In genomic region chr3:71583569-71584215, GRCh38 we compare ENCODE assay signal across 8 cellular contexts. TPM values are rescaled to one million over a fixed set of nuclear protein-coding genes. Genes with fewer than 3 reads are reported as not detected.
DNase-seq lines count a peak whose midpoint lies in the region; ATAC-seq, FAIRE-seq and TF ChIP-seq lines count a peak whose summit lies in the region.

TSS of gene FOXP1 (minus strand) at chr3:71583728. CDS start at chr3:71198381, 385,347 bp downstream.

- H3K36me3 ChIP-seq in GM23338 (ENCODE audit: insufficient read depth) (no peaks in the 10 kb centered on the region), small intestine (ENCODE audit: control insufficient read depth in 2 of 2, insufficient read depth in 2 of 2, low read length in 2 of 2) (no peaks in the 10 kb centered on the region)

- H3F3A ChIP-seq in GM23338 (replicated peaks; ENCODE audit: low read depth) = no peaks in the 10 kb centered on the region; the same call in 1 of the 2 replicates

- H3K27me3 ChIP-seq in GM23338 (ENCODE audit: insufficient read depth) = peaks cover 33% of the 10 kb centered on the region
- no peaks in the 10 kb centered on the region for H3K27me3 ChIP-seq in small intestine (ENCODE audit: control insufficient read depth in 2 of 2, insufficient read depth in 2 of 2, low read length in 2 of 2)

- H3K4me1 Mint-ChIP-seq in GM23338 = peaks cover 29% of the 10 kb centered on the region
- H3K4me1 Mint-ChIP-seq in central memory CD8-positive, alpha-beta T cell = peaks cover 30% of the 10 kb centered on the region

- no peaks in the 10 kb centered on the region; the same call in 1 of the 2 replicates for H3K79me2 ChIP-seq in GM23338 (replicated peaks; ENCODE audit: insufficient read depth)

- peak; percentile 53 for ATAC-seq in GM23338
- peak; percentile 42 to 53 for ATAC-seq in activated CD4-positive, CD25-positive, alpha-beta regulatory T cell treated with anti-CD3 and anti-CD28 coated beads, Interleukin-2, amount 50 U/mL, for 24 hours
- ATAC-seq in central memory CD8-positive, alpha-beta T cell (replicated peaks; ENCODE audit: extremely low read depth, poor library complexity, severe bottlenecking) = peak; percentile 64
- ATAC-seq in GM21825 (IDR thresholded peaks at IDR 0.05; ENCODE audit: unreplicated experiment) = no peak

- H3K4me2 ChIP-seq in GM23338 = peak within 1 kb of the TSS; percentile 94

- WGBS in small intestine, 3 donors = 0 to 1% (median 0%) methylated on average over 48 to 70 of the region's 70 CpGs

- no peaks in the 10 kb centered on the region for H3K9me2 ChIP-seq in GM23338 (ENCODE audit: insufficient read depth)

- peak within 1 kb of the TSS; percentile 97 for H2AFZ ChIP-seq in GM23338

- peak within 1 kb of the TSS; percentile 82 for H3K27ac Mint-ChIP-seq in GM23338
- H3K27ac Mint-ChIP-seq in central memory CD8-positive, alpha-beta T cell (ENCODE audit: low read depth) = peak within 1 kb of the TSS; percentile 94

- H3K27me3 Mint-ChIP-seq in GM23338 (ENCODE audit: insufficient read depth, low read depth, poor library complexity) = peaks cover 34% of the 10 kb centered on the region
- H3K27me3 Mint-ChIP-seq in central memory CD8-positive, alpha-beta T cell = peaks cover 10% of the 10 kb centered on the region

- H4K20me1 ChIP-seq in GM23338 (replicated peaks; ENCODE audit: insufficient read depth) = no peaks in the 10 kb centered on the region

- peaks cover 27% of the 10 kb centered on the region for H3K4me1 ChIP-seq in GM23338 (ENCODE audit: insufficient read depth)
- peaks cover 0 to 2% of the 10 kb centered on the region in 2 donors for H3K4me1 ChIP-seq in small intestine (ENCODE audit: control insufficient read depth in 2 of 2, insufficient read depth in 1 of 2, low read depth in 1 of 2, low read length in 1 of 2)

- peak within 1 kb of the TSS; percentile 80 for H3K4me3 ChIP-seq in GM23338
- peak within 1 kb of the TSS; percentile 67 to 94 for H3K4me3 ChIP-seq in small intestine (ENCODE audit: low read depth in 1 of 2, low read length in 2 of 2)

- peak within 1 kb of the TSS; percentile 91 for H3K4me3 Mint-ChIP-seq in GM23338
- H3K4me3 Mint-ChIP-seq in central memory CD8-positive, alpha-beta T cell = peak within 1 kb of the TSS; percentile 96

- no peaks in the 10 kb centered on the region; the same call in 2 of the 3 replicates for H3K36me3 Mint-ChIP-seq in GM23338 (ENCODE audit: low read depth)
- H3K36me3 Mint-ChIP-seq in central memory CD8-positive, alpha-beta T cell (ENCODE audit: insufficient read depth) = peaks cover 26% of the 10 kb centered on the region

- peaks cover 5% of the 10 kb centered on the region; the same call in 2 of the 3 replicates for H3K9me3 Mint-ChIP-seq in GM23338
- no peaks in the 10 kb centered on the region for H3K9me3 Mint-ChIP-seq in central memory CD8-positive, alpha-beta T cell

- no peaks in the 10 kb centered on the region for H3K9me3 ChIP-seq in small intestine (ENCODE audit: control insufficient read depth, low read depth)

- FAIRE-seq in small intestine (lab: Jason Lieb, UNC) = no peak

- TF ChIP-seq CTCF in C4-2B (conservative IDR thresholded peaks at IDR 0.05) (no peak), GM23338 (conservative IDR thresholded peaks at IDR 0.05; ENCODE audit: low read depth in 2 of 2) (no peak)

- H3K27ac ChIP-seq in C4-2B (peak within 1 kb of the TSS; percentile 91), GM23338 (ENCODE audit: low read depth) (peak within 1 kb of the TSS; percentile 91), small intestine (ENCODE audit: low read depth in 1 of 2, low read length in 1 of 2) (peak within 1 kb of the TSS; percentile 82 to 88)

- DNase-seq in GM23338 (ENCODE audit: low spot score) (peak; percentile 90), NCI-H2196 treated with DMSO at 0.1 percent for 48 hours (lab: John Stamatoyannopoulos, UW; ENCODE audit: unreplicated experiment) (peak; percentile 44), iris pigment epithelial cell (ENCODE audit: low read depth) (peak; percentile 83), small intestine (peak; percentile 81)
- peak; percentile 37 to 55 for DNase-seq in central memory CD8-positive, alpha-beta T cell (ENCODE audit: low spot score in 2 of 2)

TF ChIP-seq in GM23338, 12 proteins besides CTCF, POLR2A, EP300 and RAD21:
- TF ChIP-seq CREB1 (CRISPR knock-in tag; IDR thresholded peaks at IDR 0.05; ENCODE audit: low read depth) (peak; percentile 86), EZH2phosphoT487 (IDR thresholded peaks at IDR 0.05; ENCODE audit: unreplicated experiment) (no peak), EZH2 (IDR thresholded peaks at IDR 0.05; ENCODE audit: low read depth, unreplicated experiment) (no peak), POLR2AphosphoS5 (IDR thresholded peaks at IDR 0.05; ENCODE audit: low read depth) (0 out of 2 replicates have a peak, but pooled peaks have one; percentile 27), ZNF331 (CRISPR knock-in tag; IDR thresholded peaks at IDR 0.05; ENCODE audit: low read depth) (no peak)

RNA-seq across cellular contexts. Expression of gene FOXP1, which starts in this region (rescaled TPM):
- total RNA-seq in GM23338 (2014; rRNA removed; shearing (Covaris generic)) = 27.0 and 32.9 TPM in 2 replicates
- polyA plus RNA-seq in GM23338 (2016; fragmentation: Nextera tagmentation; extraction: Ambion mirVana) = 31.0 and 35.5 TPM in 2 replicates
- 10 to 100 TPM in 2 of 3 donors, 1 to 10 TPM in 1; 4.9 to 18.8 (median 11.9) TPM for polyA plus RNA-seq in small intestine
